In genomic region chr15:85771781-85772445, GRCh38 we compare ENCODE assay signal across 1 cellular context.
TF ChIP-seq lines count a peak whose summit lies in the region.

No MANE protein-coding gene starts in this region.

TF ChIP-seq in WTC11, 78 proteins besides CTCF, POLR2A, EP300 and RAD21 (continued from another document):
- TF ChIP-seq STAT6 (CRISPR knock-in tag; conservative IDR thresholded peaks at IDR 0.05; ENCODE audit: low read depth), result no peak
- TF ChIP-seq CREB1 (CRISPR knock-in tag; IDR thresholded peaks at IDR 0.05), result no peak
- TF ChIP-seq NFE2L1 (CRISPR knock-in tag; IDR thresholded peaks at IDR 0.05), result no peak
- no peak for TF ChIP-seq OVOL2 (CRISPR knock-in tag; IDR thresholded peaks at IDR 0.05; ENCODE audit: borderline replicate concordance)
- TF ChIP-seq ZNF138 (CRISPR knock-in tag; conservative IDR thresholded peaks at IDR 0.05), result no peak
- no peak for TF ChIP-seq ZNF232 (CRISPR knock-in tag; IDR thresholded peaks at IDR 0.05)
- TF ChIP-seq ZBTB21 (CRISPR knock-in tag; IDR thresholded peaks at IDR 0.05; ENCODE audit: borderline replicate concordance), result no peak
